ENCODE assay signal across 17 cellular contexts in genomic region chr4:10971800-10972398, GRCh38.
"Had no signal": no experiment of that assay in that cellular context is flagged by ENCODE, and none has a peak within 500 bp of the region (broad histone marks: within the 10 kb centered on the region; RNA-seq: fewer than 3 reads in every experiment).

No MANE protein-coding gene starts in this region.

- H3K27ac ChIP-seq: gastrocnemius medialis, thoracic aorta, vagina had no signal

- H3K4me3 ChIP-seq: gastrocnemius medialis, thoracic aorta, vagina had no signal

- ATAC-seq: gastrocnemius medialis; natural killer cell treated with Interleukin-12 subunit alpha and Interleukin-12 subunit beta and Interleukin-15 and Interleukin-18, amount 100 ng/mL, for 72 hours; WTC11 had no signal

- H3K36me3 ChIP-seq: gastrocnemius medialis, thoracic aorta, vagina had no signal

- DNase-seq: activated effector memory CD4-positive, alpha-beta T cell treated with Interleukin-2 at 50 U/mL for 16 hours; activated naive CD4-positive, alpha-beta T cell treated with anti-CD3 and anti-CD28 coated beads for 36 hours; activated naive CD8-positive, alpha-beta T cell treated with anti-CD3 and anti-CD28 coated beads, Interleukin-2, amount 10 ng/mL, durations not matched to agents 7 days and 5 days; activated T-cell treated with anti-CD3 and anti-CD28 coated beads, Interleukin-2, amount 50 U/mL, for 1 hour; amniotic stem cell; cortex of kidney; endodermal cell; gastrocnemius medialis; hippocampal formation; retina; stimulated activated CD4-positive, alpha-beta T cell treated with anti-CD3 and anti-CD28 coated beads, Interleukin-2, amount 100 ng/mL, for 48 hours; stimulated activated CD8-positive, alpha-beta memory T cell treated with anti-CD3 and anti-CD28 coated beads, Interleukin-4, amount 100 ng/mL, for 48 hours; stimulated activated naive CD4-positive, alpha-beta T cell had no signal

- H3K27me3 ChIP-seq: gastrocnemius medialis, vagina had no signal

- H3K9me3 ChIP-seq: gastrocnemius medialis, thoracic aorta, vagina had no signal

- H3K4me1 ChIP-seq: gastrocnemius medialis, vagina had no signal
